6 cellular contexts compared by ENCODE assay signal in the genomic region with DNA sequence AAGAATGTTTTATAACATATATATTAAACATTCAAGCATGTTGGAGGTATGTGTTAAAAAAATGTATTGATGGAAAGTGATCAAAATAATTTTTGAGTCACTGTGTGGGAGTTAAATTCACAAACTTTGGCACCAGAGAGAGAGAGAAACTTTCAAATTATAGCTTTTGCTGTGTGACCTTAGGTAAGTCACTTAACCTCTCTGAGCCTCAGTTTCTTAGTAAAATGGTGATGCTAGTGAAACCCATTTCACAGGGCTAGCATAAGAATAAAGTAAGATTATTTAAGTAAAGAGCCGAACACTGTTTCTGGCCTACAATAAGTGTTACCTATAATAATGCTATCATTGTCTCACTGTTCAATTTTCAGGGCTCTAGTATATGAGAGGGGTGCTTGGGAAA.
"Had no signal": no experiment of that assay in that cellular context is flagged by ENCODE, and none has a peak within 500 bp of the region (broad histone marks: within the 10 kb centered on the region; RNA-seq: fewer than 3 reads in every experiment).

No MANE protein-coding gene starts in this region.

- H3K36me3 ChIP-seq: HAP-1 had no signal

- H3K9ac ChIP-seq: KMS-11 had no signal

- H2AFZ ChIP-seq: GM23338 had no signal

- ATAC-seq: GM23338 had no signal

- H3K9me3 ChIP-seq: HAP-1 had no signal

- DNase-seq: H7, IMR-90, KBM-7 had no signal

- H3K4me3 Mint-ChIP-seq: GM23338 had no signal

- H3K4me3 ChIP-seq: GM23338, HAP-1 had no signal

- H3K27ac ChIP-seq: KMS-11 had no signal

- H3K27ac Mint-ChIP-seq: GM23338 had no signal

- H3K4me2 ChIP-seq: GM23338, KMS-11 had no signal
